Comparison of ENCODE assay signal across 1 cellular context in genomic region chr15:89806565-89807550, GRCh38.
A peak's percentile ranks its signal among the peaks of the same experiment; 100 is the strongest.
TF ChIP-seq lines count a peak whose summit lies in the region.

No MANE protein-coding gene starts in this region.

TF ChIP-seq in HepG2, 621 proteins besides CTCF, POLR2A, EP300 and RAD21 (continued from another document and continues in another):
- TF ChIP-seq MED8 (CRISPR knock-in tag; IDR thresholded peaks at IDR 0.05; ENCODE audit: insufficient replicate concordance): peak; percentile 27
- TF ChIP-seq SIX1 (CRISPR knock-in tag; IDR thresholded peaks at IDR 0.05; ENCODE audit: borderline replicate concordance): peak; percentile 97
- peak; percentile 51; the same call in 1 of the 2 replicates for TF ChIP-seq MIER3 (CRISPR knock-in tag; IDR thresholded peaks at IDR 0.05; ENCODE audit: borderline replicate concordance)
- 0 out of 2 replicates have a peak, but pooled peaks have one; percentile 34 for TF ChIP-seq ZNF770 (CRISPR knock-in tag; IDR thresholded peaks at IDR 0.05)
- no peak for TF ChIP-seq TBX3 (IDR thresholded peaks at IDR 0.05; ENCODE audit: borderline replicate concordance)
- no peak for TF ChIP-seq MATR3 (CRISPR knock-in tag; IDR thresholded peaks at IDR 0.05)
- peak; percentile 87 for TF ChIP-seq ZNF740 (CRISPR knock-in tag; IDR thresholded peaks at IDR 0.05)
- peak; percentile 94 for TF ChIP-seq PHF21A (CRISPR knock-in tag; IDR thresholded peaks at IDR 0.05)
- TF ChIP-seq ZBTB49 (CRISPR knock-in tag; IDR thresholded peaks at IDR 0.05; ENCODE audit: borderline replicate concordance): no peak
- TF ChIP-seq ZNF33A (CRISPR knock-in tag; IDR thresholded peaks at IDR 0.05; ENCODE audit: borderline replicate concordance): 0 out of 2 replicates have a peak, but pooled peaks have one; percentile 47
- TF ChIP-seq HCFC1 (IDR thresholded peaks at IDR 0.05; ENCODE audit: low read depth, low read length): no peak
- TF ChIP-seq MZF1 (CRISPR knock-in tag; IDR thresholded peaks at IDR 0.05; ENCODE audit: borderline replicate concordance): no peak
- TF ChIP-seq MYC (CRISPR knock-in tag; IDR thresholded peaks at IDR 0.05; ENCODE audit: borderline replicate concordance): peak; percentile 84; the same call in 1 of the 2 replicates
- TF ChIP-seq ZMYM2 (CRISPR knock-in tag; IDR thresholded peaks at IDR 0.05): peak; percentile 56
- TF ChIP-seq NFYC (CRISPR knock-in tag; IDR thresholded peaks at IDR 0.05): peak; percentile 18; the same call in 1 of the 2 replicates
- peak; percentile 80 for TF ChIP-seq FOXO1 (CRISPR knock-in tag; IDR thresholded peaks at IDR 0.05)
- no peak for TF ChIP-seq ZNF672 (CRISPR knock-in tag; IDR thresholded peaks at IDR 0.05)
- TF ChIP-seq ZNF784 (CRISPR knock-in tag; IDR thresholded peaks at IDR 0.05; ENCODE audit: borderline replicate concordance): no peak
- TF ChIP-seq HMG20A (CRISPR knock-in tag; IDR thresholded peaks at IDR 0.05; ENCODE audit: borderline replicate concordance): peak; percentile 82
- TF ChIP-seq MYPOP (CRISPR knock-in tag; IDR thresholded peaks at IDR 0.05): peak; percentile 51; the same call in 1 of the 2 replicates
- no peak for TF ChIP-seq SCMH1 (CRISPR knock-in tag; IDR thresholded peaks at IDR 0.05; ENCODE audit: borderline replicate concordance)
- TF ChIP-seq ZNF235 (CRISPR knock-in tag; IDR thresholded peaks at IDR 0.05; ENCODE audit: borderline replicate concordance): no peak
- TF ChIP-seq ZNF441 (CRISPR knock-in tag; IDR thresholded peaks at IDR 0.05; ENCODE audit: borderline replicate concordance): peak; percentile 62; the same call in 1 of the 2 replicates
- TF ChIP-seq ZNF280B (CRISPR knock-in tag; IDR thresholded peaks at IDR 0.05; ENCODE audit: borderline replicate concordance): no peak
- TF ChIP-seq ZBTB20 (CRISPR knock-in tag; IDR thresholded peaks at IDR 0.05; ENCODE audit: borderline replicate concordance, low read depth): 0 out of 2 replicates have a peak, but pooled peaks have one; percentile 30
- TF ChIP-seq IRF2 (CRISPR knock-in tag; IDR thresholded peaks at IDR 0.05): peak; percentile 58
- 0 out of 2 replicates have a peak, but pooled peaks have one; percentile 17 for TF ChIP-seq STAT5B (CRISPR knock-in tag; IDR thresholded peaks at IDR 0.05)
- no peak for TF ChIP-seq AHR (CRISPR knock-in tag; IDR thresholded peaks at IDR 0.05)
- TF ChIP-seq ZNF777 (CRISPR knock-in tag; IDR thresholded peaks at IDR 0.05): peak; percentile 66
- no peak for TF ChIP-seq ZNF83 (CRISPR knock-in tag; IDR thresholded peaks at IDR 0.05; ENCODE audit: borderline replicate concordance)
- TF ChIP-seq ASH2L (IDR thresholded peaks at IDR 0.05; ENCODE audit: insufficient read length, low read depth, low read length): peak; percentile 64
- peak; percentile 53 for TF ChIP-seq CEBPG (CRISPR knock-in tag; IDR thresholded peaks at IDR 0.05)
- TF ChIP-seq HNF4G (IDR thresholded peaks at IDR 0.05; ENCODE audit: borderline replicate concordance, low read depth, low read length): peak; percentile 40
- TF ChIP-seq HNF4G (CRISPR knock-in tag; IDR thresholded peaks at IDR 0.05; ENCODE audit: borderline replicate concordance, low read depth): peak; percentile 48; the same call in 1 of the 2 replicates
- no peak for TF ChIP-seq HOXA9 (CRISPR knock-in tag; IDR thresholded peaks at IDR 0.05; ENCODE audit: borderline replicate concordance)
- no peak for TF ChIP-seq CEBPB (IDR thresholded peaks at IDR 0.05; ENCODE audit: borderline replicate concordance, low read depth, low read length)
- no peak for TF ChIP-seq ZNF317 (CRISPR knock-in tag; IDR thresholded peaks at IDR 0.05)
- TF ChIP-seq ZNF546 (CRISPR knock-in tag; conservative IDR thresholded peaks at IDR 0.05): 0 out of 2 replicates have a peak, but pooled peaks have one; percentile 60
- 0 out of 2 replicates have a peak, but pooled peaks have one; percentile 44 for TF ChIP-seq KLF15 (CRISPR knock-in tag; IDR thresholded peaks at IDR 0.05; ENCODE audit: borderline replicate concordance)
- peak; percentile 81; the same call in 1 of the 2 replicates for TF ChIP-seq NFKB2 (CRISPR knock-in tag; IDR thresholded peaks at IDR 0.05; ENCODE audit: borderline replicate concordance)
- no peak for TF ChIP-seq ZNF234 (CRISPR knock-in tag; conservative IDR thresholded peaks at IDR 0.05)
- peak; percentile 84 for TF ChIP-seq ZNF878 (CRISPR knock-in tag; IDR thresholded peaks at IDR 0.05)
- peak; percentile 53; the same call in 1 of the 2 replicates for TF ChIP-seq DPF2 (CRISPR knock-in tag; IDR thresholded peaks at IDR 0.05; ENCODE audit: borderline replicate concordance, low read depth)
- 0 out of 2 replicates have a peak, but pooled peaks have one; percentile 47 for TF ChIP-seq SNAPC5 (CRISPR knock-in tag; IDR thresholded peaks at IDR 0.05; ENCODE audit: borderline replicate concordance)
- peak in 1 of 2 experiments; percentile 31; a peak in 1 of 4 replicates for TF ChIP-seq REST (IDR thresholded peaks at IDR 0.05; ENCODE audit: borderline replicate concordance in 1 of 2, low read depth in 1 of 2, low read length in 2 of 2)
- TF ChIP-seq MXD3 (CRISPR knock-in tag; IDR thresholded peaks at IDR 0.05): peak; percentile 76; the same call in 1 of the 2 replicates
- TF ChIP-seq ISL2 (CRISPR knock-in tag; IDR thresholded peaks at IDR 0.05): peak; percentile 44; the same call in 1 of the 2 replicates
- TF ChIP-seq SPEN (CRISPR knock-in tag; IDR thresholded peaks at IDR 0.05; ENCODE audit: low read depth): peak; percentile 86
- TF ChIP-seq NR2F6 (IDR thresholded peaks at IDR 0.05): peak; percentile 51
- TF ChIP-seq NR2F6 (CRISPR knock-in tag; IDR thresholded peaks at IDR 0.05): peak; percentile 89
